1 cellular context compared by ENCODE assay signal in the genomic region with DNA sequence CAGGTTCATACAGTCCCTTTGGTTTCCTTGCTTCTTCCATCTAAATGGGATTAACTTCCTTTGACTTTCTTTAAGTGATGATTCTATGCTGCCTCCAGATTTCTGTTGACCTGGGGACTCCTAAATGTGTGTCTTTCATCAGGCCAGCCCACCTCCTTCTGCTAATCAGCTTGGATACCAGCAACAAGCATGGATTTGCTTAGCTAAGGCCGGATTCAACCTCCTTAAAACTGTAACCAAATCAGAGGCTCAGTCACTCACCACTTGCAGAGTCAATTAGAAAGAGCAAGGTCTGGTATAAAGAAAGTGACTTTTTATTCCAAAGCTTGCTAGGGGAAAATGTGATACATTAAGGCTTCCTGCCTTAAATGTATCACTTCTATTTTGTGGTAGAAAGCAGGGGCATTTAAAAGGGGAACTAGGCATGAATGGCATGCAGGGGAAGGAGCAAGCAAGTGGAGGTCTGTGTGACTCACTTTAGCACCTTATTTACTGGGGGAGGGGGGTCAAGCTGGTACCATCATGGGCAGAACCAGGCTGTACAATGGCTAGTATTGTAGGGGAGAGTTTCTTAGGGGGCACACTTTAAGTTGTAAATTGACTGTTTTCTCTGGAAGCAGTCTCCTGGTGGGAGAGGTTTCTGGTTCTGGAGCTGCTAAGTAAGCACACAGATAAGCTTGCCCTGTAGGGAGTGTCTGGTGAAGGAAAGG.
A peak's percentile ranks its signal among the peaks of the same experiment; 100 is the strongest.
TF ChIP-seq lines count a peak whose summit lies in the region.

No MANE protein-coding gene starts in this region.

TF ChIP-seq in GM12878, 131 proteins besides CTCF, POLR2A, EP300 and RAD21:
- TF ChIP-seq IKZF2 (IDR thresholded peaks at IDR 0.05) (0 out of 4 replicates have a peak, but pooled peaks of 1 of the 2 experiments have one; percentile 8), BACH1 (IDR thresholded peaks at IDR 0.05; ENCODE audit: borderline replicate concordance) (no peak)
